Comparison of ENCODE assay signal across 9 cellular contexts in genomic region chr2:240732184-240732583, GRCh38. TPM values are rescaled to one million over a fixed set of nuclear protein-coding genes. Genes with fewer than 3 reads are reported as not detected.
"Had no signal": no experiment of that assay in that cellular context is flagged by ENCODE, and none has a peak within 500 bp of the region (broad histone marks: within the 10 kb centered on the region; RNA-seq: fewer than 3 reads in every experiment).

No MANE protein-coding gene starts in this region.

- H3K27ac ChIP-seq: HL-60 had no signal

- H3K4me3 ChIP-seq: K562 had no signal

- H3K36me3 Mint-ChIP-seq: IgD-negative memory B cell had no signal

- H3K9me3 Mint-ChIP-seq: IgD-negative memory B cell had no signal

- DNase-seq: IMR-90, KBM-7, KG1 had no signal

- H3K27ac Mint-ChIP-seq: IgD-negative memory B cell had no signal

- ATAC-seq: K562 had no signal

- H3K4me3 Mint-ChIP-seq: IgD-negative memory B cell had no signal

RNA-seq across cellular contexts. Expression of gene AQP12A, which starts 40.5 kb away (rescaled TPM):
- total RNA-seq: HepG2, HT-29, HT1080, IMR-90, K562 had no signal

RNA-seq across cellular contexts. Expression of gene AQP12B, which starts 49.5 kb away (rescaled TPM):
- total RNA-seq: HepG2, HT-29, HT1080, IMR-90, K562 had no signal
